ENCODE assay signal across 8 cellular contexts in the genomic region with DNA sequence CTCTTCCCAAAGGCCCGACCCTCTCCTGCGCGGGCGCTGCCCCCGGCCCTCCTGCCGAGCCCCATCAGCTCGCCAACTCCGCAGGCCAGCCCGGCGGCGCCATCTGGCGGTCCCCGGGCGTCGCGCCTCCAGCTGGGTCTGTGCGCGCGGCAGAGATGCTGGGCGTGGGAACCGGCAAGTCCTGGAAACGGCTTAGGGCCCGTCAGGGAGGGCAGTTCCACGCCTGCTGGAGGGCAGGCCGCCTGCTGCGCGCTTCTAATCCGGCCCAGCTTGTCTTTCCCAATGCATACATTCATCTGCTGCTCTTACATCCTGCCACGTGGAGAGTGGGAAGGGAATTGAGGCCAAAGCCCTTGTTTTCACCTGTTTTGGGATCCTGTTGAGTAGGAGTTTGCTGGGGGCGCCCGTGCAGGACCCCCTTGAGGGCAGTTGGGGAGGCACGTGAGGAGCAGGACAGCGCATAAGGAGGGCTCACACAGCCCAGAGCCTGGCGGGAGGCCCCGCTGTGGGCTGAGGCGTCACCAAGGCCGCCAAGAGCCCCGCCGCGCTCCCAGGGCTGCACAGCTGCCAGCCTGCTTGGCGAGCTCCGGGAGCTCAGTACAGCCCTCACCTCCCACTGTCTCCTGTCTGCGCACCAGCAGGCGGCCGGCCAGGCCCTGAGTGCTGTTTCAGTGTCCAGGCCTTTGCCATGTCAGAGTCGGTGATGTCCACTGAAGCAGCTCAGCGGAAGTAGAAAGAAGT.
DNase-seq lines count a peak whose midpoint lies in the region; ATAC-seq, FAIRE-seq and TF ChIP-seq lines count a peak whose summit lies in the region.

No MANE protein-coding gene starts in this region.

- 27% methylated on average over 43 of the region's 47 CpGs for WGBS in GM12878 (ENCODE audit: insufficient coverage, insufficient replicate concordance, low lambda C conversion rate, missing lambda C conversion rate)
- WGBS in spleen, 5 donors = 33 to 52% (median 35%) methylated on average over 32 to 47 of the region's 47 CpGs

- H3K9ac ChIP-seq in GM12878 (ENCODE audit: control insufficient read depth, insufficient read depth, low read length) = no peak overlapping the region
- H3K9ac ChIP-seq in iPS-20b (ENCODE audit: low read depth, low read length) = no peak overlapping the region; the same call in 1 of the 2 replicates

- SMC1A ChIA-PET in GM12878 (lab: Charles Lee; ENCODE audit: uncharacterized antibody, unreplicated experiment) = interaction anchor here (0.6 kb wide), 1 partner anchor 541 kb away, joined by 3 read pairs; no protein-coding TSS in a partner anchor

- H3K9me3 ChIP-seq in CD4-positive, alpha-beta memory T cell (ENCODE audit: control insufficient read depth in 1 of 2, low read length in 2 of 2) = no peaks in the 10 kb centered on the region
- no peaks in the 10 kb centered on the region for H3K9me3 ChIP-seq in GM12878 (replicated peaks; ENCODE audit: control insufficient read depth, insufficient read depth, low read length)
- no peaks in the 10 kb centered on the region for H3K9me3 ChIP-seq in iPS-20b (ENCODE audit: insufficient read depth, low read depth, low read length)
- H3K9me3 ChIP-seq in spleen = no peaks in the 10 kb centered on the region

- peak overlapping the region in 1 of 8 donors; percentile 4 for H3K4me3 Mint-ChIP-seq in CD4-positive, alpha-beta memory T cell

- intact Hi-C loops in CD4-positive, alpha-beta memory T cell (cut with micrococcal nuclease) = no loop called here
- intact Hi-C loops in GM12878 (cut with micrococcal nuclease; ENCODE audit: unreplicated experiment) = loop anchor here (2.0 kb wide), 1 partner anchor 637 kb away; no protein-coding TSS in a partner anchor
- intact Hi-C loops in spleen (cut with DNase I; ENCODE audit: low total_unique reads) = no loop called here

- no peaks in the 10 kb centered on the region for H3K9me3 Mint-ChIP-seq in CD4-positive, alpha-beta memory T cell

- H3K27me3 ChIP-seq in CD4-positive, alpha-beta memory T cell (ENCODE audit: insufficient read depth, low read length) = no peaks in the 10 kb centered on the region
- no peaks in the 10 kb centered on the region for H3K27me3 ChIP-seq in GM12878 (replicated peaks in 1 of 2; ENCODE audit: control insufficient read depth in 2 of 2, insufficient read depth in 2 of 2, low read length in 1 of 2)
- H3K27me3 ChIP-seq in iPS-20b (ENCODE audit: insufficient read depth, low read length) = no peaks in the 10 kb centered on the region
- H3K27me3 ChIP-seq in spleen (replicated peaks in 1 of 7) = peaks cover 0 to 15% (median 0%) of the 10 kb centered on the region in 7 donors

- no peak overlapping the region for H3K27ac Mint-ChIP-seq in CD4-positive, alpha-beta memory T cell

- no peak overlapping the region for H2AFZ ChIP-seq in GM12878 (ENCODE audit: control insufficient read depth, low read depth, low read length)

- peak overlapping the region; percentile 13; the same call in 1 of the 2 replicates for H3K4me2 ChIP-seq in GM12878 (ENCODE audit: control insufficient read depth, insufficient read depth)

- peak; percentile 59 for TF ChIP-seq RAD21 in GM12878 (IDR thresholded peaks at IDR 0.05; ENCODE audit: insufficient read depth, low read depth, low read length)

- no peak overlapping the region for H3K4me3 ChIP-seq in CD4-positive, alpha-beta memory T cell (ENCODE audit: low read length in 2 of 2)
- H3K4me3 ChIP-seq in GM12878 (no peak overlapping the region), iPS-20b (ENCODE audit: low read length) (peak overlapping the region; percentile 54; the same call in 1 of the 2 replicates), spleen (peak overlapping the region in 6 of 8 donors; percentile 3 to 55 (median 18))

- ATAC-seq in HG02642 (IDR thresholded peaks at IDR 0.05; ENCODE audit: poor library complexity, unreplicated experiment) (peak; percentile 66), GM12878 (peak; percentile 94), GM21723 (IDR thresholded peaks at IDR 0.05; ENCODE audit: unreplicated experiment) (no peak)

- H3K27ac ChIP-seq in CD4-positive, alpha-beta memory T cell (ENCODE audit: low read depth, low read length) = no peak overlapping the region
- H3K27ac ChIP-seq in GM12878 (ENCODE audit: control insufficient read depth, insufficient read depth) (no peak overlapping the region), iPS-20b (ENCODE audit: low read length) (no peak overlapping the region), spleen (peak overlapping the region in 3 of 8 donors; percentile 15 to 44 (median 34))

- TF ChIP-seq POLR2A in GM12878 (IDR thresholded peaks at IDR 0.05; ENCODE audit: low read depth, low read length) (no peak), spleen (IDR thresholded peaks at IDR 0.05) (no peak)

- H3K36me3 ChIP-seq in CD4-positive, alpha-beta memory T cell (ENCODE audit: insufficient read depth, low read length) = peaks cover 8% of the 10 kb centered on the region
- H3K36me3 ChIP-seq in GM12878 (ENCODE audit: control insufficient read depth in 2 of 2, insufficient read depth in 2 of 2, low read length in 1 of 2) = no peaks in the 10 kb centered on the region
- 0 out of 2 replicates have a peak, but pooled peaks cover 6% of the 10 kb centered on the region for H3K36me3 ChIP-seq in iPS-20b (ENCODE audit: insufficient read depth, low read depth, low read length)
- H3K36me3 ChIP-seq in spleen = peaks cover 0 to 38% (median 0%) of the 10 kb centered on the region in 6 donors

- H3K4me1 ChIP-seq in CD4-positive, alpha-beta memory T cell (ENCODE audit: insufficient read depth, low read length) = no peaks in the 10 kb centered on the region
- H3K4me1 ChIP-seq in GM12878 (ENCODE audit: control insufficient read depth, insufficient read depth, low read length) (no peaks in the 10 kb centered on the region), iPS-20b (ENCODE audit: insufficient read depth, low read length) (peaks cover 6% of the 10 kb centered on the region; the same call in 1 of the 2 replicates), spleen (peaks cover 0 to 12% (median 11%) of the 10 kb centered on the region in 6 donors)

- POLR2A ChIA-PET in CD4-positive, alpha-beta memory T cell (lab: Charles Lee; ENCODE audit: partially characterized antibody) = no interaction called here
- POLR2A ChIA-PET in GM12878 (lab: Charles Lee) = no interaction called here

- no peak for FAIRE-seq in GM12878 (lab: Jason Lieb, UNC)

- H3K27me3 Mint-ChIP-seq in CD4-positive, alpha-beta memory T cell = no peaks in the 10 kb centered on the region

- peaks cover 0 to 12% (median 6%) of the 10 kb centered on the region in 4 donors for H3K4me1 Mint-ChIP-seq in CD4-positive, alpha-beta memory T cell

- in situ Hi-C loops in GM12878 (cut with MboI) = loop anchor here (25.0 kb wide), 1 partner anchor 958 kb away; no protein-coding TSS in a partner anchor

- no peaks in the 10 kb centered on the region for H4K20me1 ChIP-seq in GM12878 (ENCODE audit: control insufficient read depth, insufficient read depth)

- DNase-seq in CD4-positive, alpha-beta memory T cell = peak in 4 of 5 donors; percentile 34 to 47 (median 43)
- DNase-seq in T-helper 2 cell = peak; percentile 18 to 65 (median 29)
- DNase-seq in GM12878 (ENCODE audit: low read depth, low spot score) = no peak
- DNase-seq in spleen = peak; percentile 89
- DNase-seq in DMS79 treated with DMSO at 0.1 percent for 48 hours (lab: John Stamatoyannopoulos, UW) = no peak

- no peak for TF ChIP-seq EP300 in GM12878 (IDR thresholded peaks at IDR 0.05; ENCODE audit: borderline replicate concordance in 1 of 2, control insufficient read depth in 1 of 2, low read depth in 2 of 2, low read length in 2 of 2)

- TF ChIP-seq CTCF in GM12878 (IDR thresholded peaks at IDR 0.05 in 2 of 3, conservative IDR thresholded peaks at IDR 0.05 in 1 of 3; ENCODE audit: control insufficient read depth in 2 of 3, extremely low read depth in 1 of 3, insufficient read depth in 1 of 3, low read depth in 3 of 3, low read length in 3 of 3) = peak; percentile 62 to 83 (median 68); a peak in 5 of 6 replicates
- peak; percentile 18 to 88 (median 75) for TF ChIP-seq CTCF in spleen (IDR thresholded peaks at IDR 0.05 in 8 of 11, conservative IDR thresholded peaks at IDR 0.05 in 3 of 11)

- peaks cover 14 to 42% of the 10 kb centered on the region in 2 donors for H3K36me3 Mint-ChIP-seq in CD4-positive, alpha-beta memory T cell

- RAD21 ChIA-PET in GM12878 (lab: Charles Lee; ENCODE audit: unreplicated experiment) = no interaction called here

- CTCF ChIA-PET in CD4-positive, alpha-beta memory T cell (lab: Charles Lee; ENCODE audit: partially characterized antibody) = interaction anchor here (0.7 to 5.2 kb wide), 9 partner anchors 14 to 231 kb away, joined by 3 to 46 read pairs (median 3); a partner anchor contains a TSS
- CTCF ChIA-PET in GM12878 (lab: Yijun Ruan, JAX) = interaction anchor here (1.5 to 2.4 kb wide), 2 partner anchors 11 to 14 kb away, joined by 3 to 7 read pairs; no protein-coding TSS in a partner anchor

- H3K79me2 ChIP-seq in GM12878 (ENCODE audit: control insufficient read depth, insufficient read depth, low read length) = no peaks in the 10 kb centered on the region

- no TSS peak for BruUV-seq in GM12878 (replicated peaks; lab: Mats Ljungman, UMichigan)

TF ChIP-seq in GM12878, 131 proteins besides CTCF, POLR2A, EP300 and RAD21 (continues in another document):
- TF ChIP-seq RUNX3 (IDR thresholded peaks at IDR 0.05; ENCODE audit: low read length) (no peak), TCF3 (IDR thresholded peaks at IDR 0.05; ENCODE audit: borderline replicate concordance, insufficient read depth, low read depth, low read length) (0 out of 2 replicates have a peak, but pooled peaks have one; percentile 58), DPF2 (IDR thresholded peaks at IDR 0.05) (no peak), TCF12 (IDR thresholded peaks at IDR 0.05; ENCODE audit: low read depth, low read length) (0 out of 2 replicates have a peak, but pooled peaks have one; percentile 13), RELA (IDR thresholded peaks at IDR 0.05; ENCODE audit: borderline replicate concordance, partially characterized antibody) (no peak), SRF (IDR thresholded peaks at IDR 0.05; ENCODE audit: low read depth in 2 of 2, low read length in 2 of 2) (no peak)

Comparison
In these comparisons a context has a peak if more than half of its experiments do, and no peak if none do; other contexts are left out.
1. DNase-seq: peak in CD4-positive, alpha-beta memory T cell (4 of 5), T-helper 2 cell (5 of 5) and spleen (single experiment); none in GM12878 (single experiment) and DMS79 treated with DMSO at 0.1 percent for 48 hours (single experiment).
2. H3K4me3 ChIP-seq: peak in iPS-20b (single experiment) and spleen (6 of 8); none in CD4-positive, alpha-beta memory T cell (0 of 2) and GM12878 (single experiment).